In the genomic region with DNA sequence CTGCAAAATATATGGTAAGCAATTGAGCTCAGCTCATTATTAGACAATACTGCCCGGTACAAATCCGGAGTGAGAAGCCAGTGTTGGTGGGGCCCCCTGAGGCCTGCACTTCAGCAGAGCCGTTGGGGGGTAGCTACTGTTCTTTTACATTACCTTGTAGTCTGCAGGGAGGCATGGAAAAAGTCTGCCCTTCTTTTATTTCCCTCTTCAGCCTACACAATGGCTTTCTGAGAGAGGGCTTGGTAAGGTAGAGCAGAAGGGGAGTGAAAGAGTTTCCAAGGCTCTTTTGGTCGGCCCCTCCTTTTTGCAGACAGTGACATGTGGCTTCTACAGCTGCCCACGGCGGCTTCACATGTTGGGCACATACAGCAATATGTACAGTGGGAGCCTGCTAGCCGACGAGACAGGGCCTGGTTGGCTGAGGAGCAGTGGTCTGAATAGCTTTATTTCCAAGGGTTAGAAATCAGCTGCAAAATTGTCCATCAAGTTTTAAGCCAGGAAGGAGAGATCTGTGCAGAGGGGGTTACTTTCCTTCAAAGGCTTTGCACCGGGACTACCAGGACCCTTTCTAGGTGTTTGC, we compare ENCODE assay signal across 18 cellular contexts. TPM values are rescaled to one million over a fixed set of nuclear protein-coding genes. Genes with fewer than 3 reads are reported as not detected.
DNase-seq lines count a peak whose midpoint lies in the region; ATAC-seq, FAIRE-seq and TF ChIP-seq lines count a peak whose summit lies in the region.
"Had no signal": no experiment of that assay in that cellular context is flagged by ENCODE, and none has a peak within 500 bp of the region (broad histone marks: within the 10 kb centered on the region; RNA-seq: fewer than 3 reads in every experiment).

No MANE protein-coding gene starts in this region.

- no peaks in the 10 kb centered on the region for H3K9me3 Mint-ChIP-seq in type B pancreatic cell
- H3K9me3 Mint-ChIP-seq: activated B cell treated with CpG ODN at 0.5 μM for 24 hours; activated naive CD8-positive, alpha-beta T cell treated with anti-CD3 and anti-CD28 coated beads for 36 hours had no signal

- H3K79me2 ChIP-seq in K562 (ENCODE audit: control insufficient read depth, insufficient read depth, low read length), result peaks cover 21% of the 10 kb centered on the region

- H3K4me1 Mint-ChIP-seq in type B pancreatic cell (ENCODE audit: unreplicated experiment), result peaks cover 44% of the 10 kb centered on the region
- peaks cover 15% of the 10 kb centered on the region for H3K4me1 Mint-ChIP-seq in T-helper 17 cell

- TF ChIP-seq CTCF in cardiac muscle cell (IDR thresholded peaks at IDR 0.05; ENCODE audit: low read depth, low read length) (no peak), K562 (IDR thresholded peaks at IDR 0.05 in 2 of 3, conservative IDR thresholded peaks at IDR 0.05 in 1 of 3; ENCODE audit: insufficient read depth in 2 of 3, low read depth in 1 of 3, low read length in 3 of 3) (no peak), type B pancreatic cell (conservative IDR thresholded peaks at IDR 0.05) (no peak), pancreas (IDR thresholded peaks at IDR 0.05) (no peak)

- TF ChIP-seq RAD21 in K562 (CRISPR knock-in tag; conservative IDR thresholded peaks at IDR 0.05 in 1 of 2, IDR thresholded peaks at IDR 0.05 in 1 of 2), result no peak

- H2AFZ ChIP-seq in K562 (ENCODE audit: low read depth, low read length), result no peak overlapping the region

- no peak for TF ChIP-seq POLR2A in K562 (conservative IDR thresholded peaks at IDR 0.05)

- FAIRE-seq in K562 (lab: Jason Lieb, UNC), result no peak
- FAIRE-seq in pancreas (lab: Jason Lieb, UNC), result no peak

- no peaks in the 10 kb centered on the region for H3K9me1 ChIP-seq in K562 (ENCODE audit: control insufficient read depth, insufficient read depth, low read length)

- no peak for DNase-seq in cardiac muscle cell (ENCODE audit: low read depth in 1 of 2, low spot score in 1 of 2)
- DNase-seq in cardiac septum (ENCODE audit: low spot score), result no peak
- no peak for DNase-seq in K562 (ENCODE audit: extremely low read depth in 1 of 4, low spot score in 3 of 4)
- DNase-seq in type B pancreatic cell (ENCODE audit: extremely low spot score, unreplicated experiment), result no peak
- no peak for DNase-seq in T-helper 17 cell
- no peak for DNase-seq in pancreas
- DNase-seq: activated B cell treated with CpG ODN at 0.5 μM for 24 hours; activated CD8-positive, alpha-beta memory T cell treated with anti-CD3 and anti-CD28 coated beads, Interleukin-2, amount 50 U/mL, for 48 hours; activated naive CD8-positive, alpha-beta T cell treated with anti-CD3 and anti-CD28 coated beads for 36 hours; DMS79; foreskin melanocyte; NCI-H1436 treated with DMSO at 0.1 percent for 48 hours had no signal

- H3K4me3 Mint-ChIP-seq in type B pancreatic cell (peak overlapping the region; percentile 29), T-helper 17 cell (no peak overlapping the region)
- H3K4me3 Mint-ChIP-seq: activated B cell treated with CpG ODN at 0.5 μM for 24 hours; activated naive CD8-positive, alpha-beta T cell treated with anti-CD3 and anti-CD28 coated beads for 36 hours had no signal

- 0 out of 2 replicates have a peak overlapping the region, but pooled peaks have one; percentile 7 for H3K4me2 ChIP-seq in K562 (ENCODE audit: insufficient read depth, low read length)

- H3K27me3 Mint-ChIP-seq in type B pancreatic cell (peaks cover 15% of the 10 kb centered on the region), T-helper 17 cell (no peaks in the 10 kb centered on the region)
- H3K27me3 Mint-ChIP-seq: activated B cell treated with CpG ODN at 0.5 μM for 24 hours; activated naive CD8-positive, alpha-beta T cell treated with anti-CD3 and anti-CD28 coated beads for 36 hours had no signal

- no peak overlapping the region for H3K9ac ChIP-seq in K562 (ENCODE audit: insufficient read depth in 1 of 2, low read depth in 2 of 2, low read length in 2 of 2)

- H3K36me3 ChIP-seq in cardiac muscle cell, result peaks cover 6% of the 10 kb centered on the region
- H3K36me3 ChIP-seq in K562 (ENCODE audit: control insufficient read depth, insufficient read depth, low read length), result peaks cover 38% of the 10 kb centered on the region
- peaks cover 23% of the 10 kb centered on the region for H3K36me3 ChIP-seq in mesodermal cell (ENCODE audit: control insufficient read depth, insufficient read depth, low read length)
- H3K36me3 ChIP-seq in pancreas, result no peaks in the 10 kb centered on the region
- H3K36me3 ChIP-seq: tibial nerve had no signal

- peak overlapping the region; percentile 92 for H3K4me3 ChIP-seq in cardiac muscle cell
- H3K4me3 ChIP-seq in K562, result no peak overlapping the region
- H3K4me3 ChIP-seq in mesodermal cell (ENCODE audit: extremely low read depth, insufficient read depth, low read length, poor library complexity, severe bottlenecking), result no peak overlapping the region
- no peak overlapping the region for H3K4me3 ChIP-seq in pancreas
- H3K4me3 ChIP-seq: tibial nerve had no signal

- H3K27me3 ChIP-seq in cardiac muscle cell (no peaks in the 10 kb centered on the region), K562 (ENCODE audit: control insufficient read depth in 2 of 2, insufficient read depth in 2 of 2, low read length in 2 of 2) (no peaks in the 10 kb centered on the region), pancreas (no peaks in the 10 kb centered on the region)
- H3K27me3 ChIP-seq: dorsolateral prefrontal cortex, neutrophil, tibial nerve had no signal

- POLR2A ChIA-PET in K562 (lab: Yijun Ruan, JAX), result interaction anchor here (0.5 to 5.1 kb wide), 14 partner anchors 10 to 417 kb away, joined by 3 to 30 read pairs (median 3); a partner anchor contains a TSS

- H3K27ac ChIP-seq in cardiac muscle cell (peak overlapping the region; percentile 99), K562 (ENCODE audit: extremely low read depth, low read depth, low read length) (no peak overlapping the region), mesodermal cell (ENCODE audit: low read depth, low read length, severe bottlenecking) (peak overlapping the region; percentile 11), pancreas (no peak overlapping the region)
- H3K27ac ChIP-seq: neutrophil had no signal

- in situ Hi-C loops in K562 (cut with MboI), result no loop called here

- no peaks in the 10 kb centered on the region; the same call in 1 of the 2 replicates for H4K20me1 ChIP-seq in K562 (replicated peaks; ENCODE audit: control insufficient read depth, insufficient read depth, low read length)

- no peak overlapping the region for H3K27ac Mint-ChIP-seq in type B pancreatic cell
- H3K27ac Mint-ChIP-seq in T-helper 17 cell, result no peak overlapping the region
- H3K27ac Mint-ChIP-seq: activated B cell treated with CpG ODN at 0.5 μM for 24 hours; activated naive CD8-positive, alpha-beta T cell treated with anti-CD3 and anti-CD28 coated beads for 36 hours had no signal

- no TSS peak for BruUV-seq in K562 (replicated peaks; lab: Mats Ljungman, UMichigan)

- CTCF ChIA-PET in K562 (lab: Yijun Ruan, JAX; ENCODE audit: low intra/inter-chr PET ratio), result no interaction called here

- H3K4me1 ChIP-seq in cardiac muscle cell (ENCODE audit: low read depth) (peaks cover 68% of the 10 kb centered on the region), K562 (replicated peaks in 1 of 2; ENCODE audit: control insufficient read depth in 2 of 2, insufficient read depth in 2 of 2, low read length in 2 of 2) (peaks cover 53 to 69% of the 10 kb centered on the region in 2 experiments), mesodermal cell (ENCODE audit: control insufficient read depth, insufficient read depth, low read length, poor library complexity, severe bottlenecking) (peaks cover 54% of the 10 kb centered on the region), pancreas (peaks cover 9 to 14% (median 12%) of the 10 kb centered on the region in 3 donors)

- ATAC-seq in K562 (no peak), GM18520 (IDR thresholded peaks at IDR 0.05; ENCODE audit: unreplicated experiment) (no peak), T-helper 17 cell (no peak), pancreas (no peak)
- ATAC-seq: left colon had no signal

- WGBS in K562 (ENCODE audit: insufficient coverage, low coverage, missing lambda C conversion rate), result 61% methylated on average over 9 of the region's 9 CpGs
- 27 to 30% methylated on average over 7 to 9 of the region's 9 CpGs for WGBS in mesodermal cell (ENCODE audit: insufficient coverage in 2 of 2), 2 experiments
- WGBS in pancreas, 2 donors, result 80 to 81% methylated on average over 9 of the region's 9 CpGs

- H3K36me3 Mint-ChIP-seq in type B pancreatic cell (peaks cover 3% of the 10 kb centered on the region), T-helper 17 cell (ENCODE audit: low read depth) (no peaks in the 10 kb centered on the region)

- H3K9me3 ChIP-seq in cardiac muscle cell (ENCODE audit: low read depth) (no peaks in the 10 kb centered on the region), K562 (replicated peaks; ENCODE audit: control insufficient read depth, insufficient read depth, low read depth, low read length) (no peaks in the 10 kb centered on the region), mesodermal cell (ENCODE audit: control insufficient read depth, low read length) (no peaks in the 10 kb centered on the region), T-helper 17 cell (ENCODE audit: control insufficient read depth, low read length, poor library complexity, severe bottlenecking) (no peaks in the 10 kb centered on the region), pancreas (no peaks in the 10 kb centered on the region)
- H3K9me3 ChIP-seq: neutrophil, tibial nerve had no signal

- no peak for TF ChIP-seq EP300 in K562 (IDR thresholded peaks at IDR 0.05; ENCODE audit: low read length)

- intact Hi-C loops in cardiac septum (cut with DNase I), result no loop called here
- intact Hi-C loops in K562 (cut with micrococcal nuclease), result no loop called here
- intact Hi-C loops in pancreas (cut with DNase I), result no loop called here

RNA-seq across cellular contexts. Expression of a gene that starts 3.9 kb away (rescaled TPM):
- total RNA-seq in cardiac muscle cell (133 and 217 TPM in 2 replicates), cardiac septum (40.0 TPM), K562 (2014; rRNA removed) (27.1 and 27.8 TPM in 2 replicates), K562 (2014; rRNA removed; fragmentation: Illumina TruSeq; extraction: Trizol) (29.1 and 30.4 TPM in 2 replicates), K562 (2015; rRNA removed; fragmentation: Illumina TruSeq; extraction: Trizol) (29.4 and 32.1 TPM in 2 replicates), K562 (2021) (37.4 and 43.1 TPM in 2 replicates), type B pancreatic cell (ENCODE audit: low replicate concordance) (12.3 and 23.6 TPM in 2 replicates), T-helper 17 cell (10 to 100 TPM in 1 of 2 donors, 1 to 10 TPM in 1; 9.2 to 48.3 TPM), pancreas (10 to 100 TPM in 5 of 6 donors, 1 to 10 TPM in 1; 8.1 to 16.4 (median 11.3) TPM)
- polyA plus RNA-seq in cardiac muscle cell (186 and 330 TPM in 2 replicates), K562 (2011; rRNA removed) (26.7 and 27.9 TPM in 2 replicates), K562 (2014; fragmentation: Illumina TruSeq; extraction: Trizol) (20.3 and 25.5 TPM in 2 replicates), K562 (2014; fragmentation: Nextera tagmentation; extraction: Ambion mirVana) (10 to 100 TPM; 11.8 to 12.3 TPM), K562 (2014; rRNA removed) (27.2 and 28.2 TPM in 2 replicates), pancreas (10 to 100 TPM in 1 of 2 donors, 1 to 10 TPM in 1; 6.5 to 11.7 TPM)
- 19.1 and 21.1 TPM in 2 replicates for total RNA-seq in K562 (2011; cell fraction: chromatin; rRNA removed; ENCODE audit: low replicate concordance)
- 18.6 and 23.8 TPM in 2 replicates for total RNA-seq in K562 (2011; cell fraction: nucleolus; rRNA removed)
- 30.2 and 44.3 TPM in 2 replicates for total RNA-seq in K562 (2011; cell fraction: nucleoplasm; rRNA removed)
- 12.9 and 15.5 TPM in 2 replicates for polyA plus RNA-seq in K562 (2011; cell fraction: cytosol; rRNA removed)
- 17.8 and 18.7 TPM in 2 replicates for polyA plus RNA-seq in K562 (2011; cell fraction: nucleus; rRNA removed)
- 20.1 and 23.2 TPM in 2 replicates for polyA plus RNA-seq in K562 (2012)
- 18.1 and 20.4 TPM in 2 replicates for polyA minus RNA-seq in K562 (2011; rRNA and poly(A)+ RNA removed)
- polyA minus RNA-seq in K562 (2011; cell fraction: cytosol; rRNA and poly(A)+ RNA removed), result 15.7 TPM in 2 replicates
- polyA minus RNA-seq in K562 (2011; cell fraction: nucleus; rRNA and poly(A)+ RNA removed), result 6.6 and 16.3 TPM in 2 replicates
- polyA plus RNA-seq in mesodermal cell (2013, experiment 1 of 2), result 23.6 TPM
- 24.0 TPM for polyA plus RNA-seq in mesodermal cell (2013, experiment 2 of 2)

RNA-seq across cellular contexts. Expression of a gene that starts 13.3 kb away (rescaled TPM):
- total RNA-seq in cardiac muscle cell (8.2 and 9.6 TPM in 2 replicates), cardiac septum (178 TPM), K562 (2014; rRNA removed) (0.08 TPM in 1 of 2 replicates, not detected in the other), K562 (2014; rRNA removed; fragmentation: Illumina TruSeq; extraction: Trizol) (0.36 and 0.38 TPM in 2 replicates), K562 (2015; rRNA removed; fragmentation: Illumina TruSeq; extraction: Trizol) (0.26 and 0.47 TPM in 2 replicates), K562 (2021) (0.33 and 0.56 TPM in 2 replicates), type B pancreatic cell (ENCODE audit: low replicate concordance) (1.6 and 2.4 TPM in 2 replicates), T-helper 17 cell (1 to 10 TPM; 4.1 to 5.3 TPM), pancreas (10 to 100 TPM; 18.3 to 63.6 (median 29.9) TPM)
- polyA plus RNA-seq in cardiac muscle cell (12.5 and 14.6 TPM in 2 replicates), K562 (2011; rRNA removed) (0.04 TPM in 2 replicates), K562 (2014; fragmentation: Illumina TruSeq; extraction: Trizol) (0.16 and 0.17 TPM in 2 replicates), K562 (2014; fragmentation: Nextera tagmentation; extraction: Ambion mirVana) (under 1 TPM; 0.01 to 0.03 TPM), K562 (2014; rRNA removed) (0.05 and 0.15 TPM in 2 replicates), pancreas (10 to 100 TPM; 32.0 to 72.3 TPM)
- total RNA-seq in K562 (2011; cell fraction: chromatin; rRNA removed; ENCODE audit: low replicate concordance), result 0.76 and 1.0 TPM in 2 replicates
- 0.79 and 0.83 TPM in 2 replicates for total RNA-seq in K562 (2011; cell fraction: nucleolus; rRNA removed)
- total RNA-seq in K562 (2011; cell fraction: nucleoplasm; rRNA removed), result 0.44 and 0.84 TPM in 2 replicates
- polyA plus RNA-seq in K562 (2011; cell fraction: cytosol; rRNA removed), result 0.03 TPM in 1 of 2 replicates, not detected in the other
- 0.22 and 0.38 TPM in 2 replicates for polyA plus RNA-seq in K562 (2011; cell fraction: nucleus; rRNA removed)
- polyA plus RNA-seq in K562 (2012), result 0.35 and 1.3 TPM in 2 replicates
- 0.06 and 0.07 TPM in 2 replicates for polyA minus RNA-seq in K562 (2011; rRNA and poly(A)+ RNA removed)
- not detected in 2 replicates for polyA minus RNA-seq in K562 (2011; cell fraction: cytosol; rRNA and poly(A)+ RNA removed)
- 0.54 and 1.6 TPM in 2 replicates for polyA minus RNA-seq in K562 (2011; cell fraction: nucleus; rRNA and poly(A)+ RNA removed)
- polyA plus RNA-seq in mesodermal cell (2013, experiment 1 of 2), result 0.48 TPM
- 0.46 TPM for polyA plus RNA-seq in mesodermal cell (2013, experiment 2 of 2)

RNA-seq across cellular contexts. Expression of a gene that starts 19.7 kb away (rescaled TPM):
- 16.9 and 41.2 TPM in 2 replicates for total RNA-seq in cardiac muscle cell
- polyA plus RNA-seq in cardiac muscle cell, result 28.3 and 45.9 TPM in 2 replicates
- total RNA-seq in cardiac septum, result 4.6 TPM
- total RNA-seq in K562 (2011; cell fraction: chromatin; rRNA removed; ENCODE audit: low replicate concordance), result 12.9 and 33.6 TPM in 2 replicates
- 15.5 and 22.3 TPM in 2 replicates for total RNA-seq in K562 (2011; cell fraction: nucleolus; rRNA removed)
- 11.8 and 13.5 TPM in 2 replicates for total RNA-seq in K562 (2011; cell fraction: nucleoplasm; rRNA removed)
- 6.9 and 7.1 TPM in 2 replicates for total RNA-seq in K562 (2014; rRNA removed)
- total RNA-seq in K562 (2014; rRNA removed; fragmentation: Illumina TruSeq; extraction: Trizol), result 3.4 and 4.1 TPM in 2 replicates
- 10.0 and 10.8 TPM in 2 replicates for total RNA-seq in K562 (2015; rRNA removed; fragmentation: Illumina TruSeq; extraction: Trizol)
- total RNA-seq in K562 (2021), result 11.2 and 11.6 TPM in 2 replicates
- 8.0 and 25.4 TPM in 2 replicates for polyA plus RNA-seq in K562 (2011; rRNA removed)
- polyA plus RNA-seq in K562 (2011; cell fraction: cytosol; rRNA removed), result 10.9 and 18.6 TPM in 2 replicates
- polyA plus RNA-seq in K562 (2011; cell fraction: nucleus; rRNA removed), result 111 and 184 TPM in 2 replicates
- polyA plus RNA-seq in K562 (2012), result 14.5 and 45.8 TPM in 2 replicates
- 9.0 and 9.5 TPM in 2 replicates for polyA plus RNA-seq in K562 (2014; fragmentation: Illumina TruSeq; extraction: Trizol)
- polyA plus RNA-seq in K562 (2014; fragmentation: Nextera tagmentation; extraction: Ambion mirVana), result under 1 TPM; 0.37 to 0.59 TPM
- polyA plus RNA-seq in K562 (2014; rRNA removed), result 12.3 and 13.2 TPM in 2 replicates
- polyA minus RNA-seq in K562 (2011; rRNA and poly(A)+ RNA removed), result 6.1 and 8.4 TPM in 2 replicates
- 5.0 and 9.4 TPM in 2 replicates for polyA minus RNA-seq in K562 (2011; cell fraction: cytosol; rRNA and poly(A)+ RNA removed)
- 17.9 and 45.7 TPM in 2 replicates for polyA minus RNA-seq in K562 (2011; cell fraction: nucleus; rRNA and poly(A)+ RNA removed)
- polyA plus RNA-seq in mesodermal cell (2013, experiment 1 of 2), result 32.5 TPM
- polyA plus RNA-seq in mesodermal cell (2013, experiment 2 of 2), result 19.1 TPM
- 0.71 and 5.8 TPM in 2 replicates for total RNA-seq in type B pancreatic cell (ENCODE audit: low replicate concordance)
- 100 to 1,000 TPM; 228 to 238 TPM for total RNA-seq in T-helper 17 cell
- total RNA-seq in pancreas, result 10 to 100 TPM in 2 of 6 donors, 1 to 10 TPM in 3, under 1 TPM in 1; 0.94 to 23.5 (median 4.1) TPM
- 1 to 10 TPM; 5.3 to 9.7 TPM for polyA plus RNA-seq in pancreas

RNA-seq across cellular contexts. Expression of a gene that starts 23.4 kb away (rescaled TPM):
- total RNA-seq in cardiac muscle cell, result not detected in 2 replicates
- polyA plus RNA-seq in cardiac muscle cell, result not detected in 2 replicates
- total RNA-seq in cardiac septum, result not detected
- not detected in 2 replicates for total RNA-seq in K562 (2011; cell fraction: chromatin; rRNA removed; ENCODE audit: low replicate concordance)
- total RNA-seq in K562 (2011; cell fraction: nucleolus; rRNA removed), result not detected in 2 replicates
- total RNA-seq in K562 (2011; cell fraction: nucleoplasm; rRNA removed), result not detected in 2 replicates
- total RNA-seq in K562 (2014; rRNA removed), result not detected in 2 replicates
- total RNA-seq in K562 (2014; rRNA removed; fragmentation: Illumina TruSeq; extraction: Trizol), result not detected in 2 replicates
- not detected in 2 replicates for total RNA-seq in K562 (2015; rRNA removed; fragmentation: Illumina TruSeq; extraction: Trizol)
- 0.65 TPM in 1 of 2 replicates, not detected in the other for total RNA-seq in K562 (2021)
- polyA plus RNA-seq in K562 (2011; rRNA removed), result not detected in 2 replicates
- polyA plus RNA-seq in K562 (2011; cell fraction: cytosol; rRNA removed), result not detected in 2 replicates
- polyA plus RNA-seq in K562 (2011; cell fraction: nucleus; rRNA removed), result not detected in 2 replicates
- polyA plus RNA-seq in K562 (2012), result not detected in 2 replicates
- not detected in 2 replicates for polyA plus RNA-seq in K562 (2014; fragmentation: Illumina TruSeq; extraction: Trizol)
- not detected for polyA plus RNA-seq in K562 (2014; fragmentation: Nextera tagmentation; extraction: Ambion mirVana)
- polyA plus RNA-seq in K562 (2014; rRNA removed), result not detected in 2 replicates
- polyA minus RNA-seq in K562 (2011; rRNA and poly(A)+ RNA removed), result not detected in 2 replicates
- polyA minus RNA-seq in K562 (2011; cell fraction: cytosol; rRNA and poly(A)+ RNA removed), result not detected in 2 replicates
- polyA minus RNA-seq in K562 (2011; cell fraction: nucleus; rRNA and poly(A)+ RNA removed), result not detected in 2 replicates
- polyA plus RNA-seq in mesodermal cell (2013, experiment 1 of 2), result not detected
- not detected for polyA plus RNA-seq in mesodermal cell (2013, experiment 2 of 2)
- 5.6 and 15.8 TPM in 2 replicates for total RNA-seq in type B pancreatic cell (ENCODE audit: low replicate concordance)
- total RNA-seq in T-helper 17 cell, result not detected
- total RNA-seq in pancreas, result 1 to 10 TPM in 1 of 6 donors, under 1 TPM in 2, not detected in 3; 0.56 to 1.8 (median 0.78) TPM
- polyA plus RNA-seq in pancreas, result 10 to 100 TPM; 12.4 to 41.5 TPM
- total RNA-seq: activated B cell treated with CpG ODN at 0.5 μM for 24 hours; activated naive CD8-positive, alpha-beta T cell treated with anti-CD3 and anti-CD28 coated beads for 36 hours; dorsolateral prefrontal cortex; tibial nerve had no signal

RNA-seq across cellular contexts. Expression of a gene that starts 30.6 kb away (rescaled TPM):
- 0.15 and 0.21 TPM in 2 replicates for total RNA-seq in cardiac muscle cell
- polyA plus RNA-seq in cardiac muscle cell, result 0.05 TPM in 1 of 2 replicates, not detected in the other
- total RNA-seq in cardiac septum, result 1.2 TPM
- 0.37 and 0.58 TPM in 2 replicates for total RNA-seq in K562 (2011; cell fraction: chromatin; rRNA removed; ENCODE audit: low replicate concordance)
- 0.53 and 0.67 TPM in 2 replicates for total RNA-seq in K562 (2011; cell fraction: nucleolus; rRNA removed)
- 0.23 and 0.59 TPM in 2 replicates for total RNA-seq in K562 (2011; cell fraction: nucleoplasm; rRNA removed)
- 0.08 and 0.09 TPM in 2 replicates for total RNA-seq in K562 (2014; rRNA removed)
- 0.22 and 0.29 TPM in 2 replicates for total RNA-seq in K562 (2014; rRNA removed; fragmentation: Illumina TruSeq; extraction: Trizol)
- 0.11 and 0.22 TPM in 2 replicates for total RNA-seq in K562 (2015; rRNA removed; fragmentation: Illumina TruSeq; extraction: Trizol)
- total RNA-seq in K562 (2021), result 0.74 and 0.89 TPM in 2 replicates
- 0.06 and 0.16 TPM in 2 replicates for polyA plus RNA-seq in K562 (2011; rRNA removed)
- polyA plus RNA-seq in K562 (2011; cell fraction: cytosol; rRNA removed), result 0.09 and 0.15 TPM in 2 replicates
- polyA plus RNA-seq in K562 (2011; cell fraction: nucleus; rRNA removed), result 0.17 and 0.68 TPM in 2 replicates
- 0.32 and 0.42 TPM in 2 replicates for polyA plus RNA-seq in K562 (2012)
- polyA plus RNA-seq in K562 (2014; fragmentation: Illumina TruSeq; extraction: Trizol), result 0.25 and 0.29 TPM in 2 replicates
- polyA plus RNA-seq in K562 (2014; fragmentation: Nextera tagmentation; extraction: Ambion mirVana), result under 1 TPM in 1 of 2 experiments, not detected in 1; 0.08 TPM
- 0.08 and 0.09 TPM in 2 replicates for polyA plus RNA-seq in K562 (2014; rRNA removed)
- 0.09 and 0.49 TPM in 2 replicates for polyA minus RNA-seq in K562 (2011; rRNA and poly(A)+ RNA removed)
- 0.19 and 0.27 TPM in 2 replicates for polyA minus RNA-seq in K562 (2011; cell fraction: cytosol; rRNA and poly(A)+ RNA removed)
- polyA minus RNA-seq in K562 (2011; cell fraction: nucleus; rRNA and poly(A)+ RNA removed), result 0.33 and 0.40 TPM in 2 replicates
- polyA plus RNA-seq in mesodermal cell (2013, experiment 1 of 2), result 0.77 TPM
- polyA plus RNA-seq in mesodermal cell (2013, experiment 2 of 2), result 1.8 TPM
- total RNA-seq in type B pancreatic cell (ENCODE audit: low replicate concordance), result 1.5 and 1.8 TPM in 2 replicates
- total RNA-seq in T-helper 17 cell, result under 1 TPM; 0.02 to 0.03 TPM
- total RNA-seq in pancreas, result 1 to 10 TPM in 2 of 6 donors, under 1 TPM in 4; 0.14 to 2.0 (median 0.70) TPM
- polyA plus RNA-seq in pancreas, result 1 to 10 TPM; 4.1 TPM

Comparison
In these comparisons a context has a peak if more than half of its experiments do, and no peak if none do; other contexts are left out.
1. H3K27ac ChIP-seq: peak in cardiac muscle cell (single experiment) and mesodermal cell (single experiment); none in K562 (single experiment) and pancreas (0 of 4).